ENCODE assay signal across 2 cellular contexts in genomic region chr22:29245626-29246385, GRCh38.
A peak's percentile ranks its signal among the peaks of the same experiment; 100 is the strongest.
TF ChIP-seq lines count a peak whose summit lies in the region.

No MANE protein-coding gene starts in this region.

TF ChIP-seq in HEK293, 187 proteins besides CTCF, POLR2A, EP300 and RAD21:
- TF ChIP-seq PBX3 (CRISPR knock-in tag; IDR thresholded peaks at IDR 0.05) = 0 out of 2 replicates have a peak, but pooled peaks have one; percentile 80
- peak; percentile 83 for TF ChIP-seq ZBTB48 (tag by site-specific recombination; IDR thresholded peaks at IDR 0.05)
- TF ChIP-seq ZFP3 (tag by site-specific recombination; IDR thresholded peaks at IDR 0.05; ENCODE audit: low read depth) = peak; percentile 82
- no peak for TF ChIP-seq ZNF324 (tag by site-specific recombination; IDR thresholded peaks at IDR 0.05)
- TF ChIP-seq ZNF623 (tag by site-specific recombination; IDR thresholded peaks at IDR 0.05) = peak; percentile 90
- TF ChIP-seq ZNF639 (tag by site-specific recombination; IDR thresholded peaks at IDR 0.05) = no peak
- TF ChIP-seq ZNF629 (tag by site-specific recombination; IDR thresholded peaks at IDR 0.05) = no peak
- 0 out of 2 replicates have a peak, but pooled peaks have one; percentile 16 for TF ChIP-seq GLIS1 (tag by site-specific recombination; IDR thresholded peaks at IDR 0.05)
- no peak for TF ChIP-seq ZSCAN23 (tag by site-specific recombination; IDR thresholded peaks at IDR 0.05)
- TF ChIP-seq ZNF654 (tag by site-specific recombination; IDR thresholded peaks at IDR 0.05; ENCODE audit: low read depth) = peak; percentile 83
- TF ChIP-seq SETDB1 (IDR thresholded peaks at IDR 0.05; ENCODE audit: insufficient read length, low read length) = no peak
- TF ChIP-seq ZNF600 (tag by site-specific recombination; IDR thresholded peaks at IDR 0.05) = peak; percentile 47; the same call in 1 of the 2 replicates
- no peak for TF ChIP-seq ZBTB7A (tag by site-specific recombination; IDR thresholded peaks at IDR 0.05; ENCODE audit: low read depth)
- peak; percentile 56 for TF ChIP-seq SCRT2 (tag by site-specific recombination; IDR thresholded peaks at IDR 0.05)
- no peak for TF ChIP-seq ZNF335 (tag by site-specific recombination; conservative IDR thresholded peaks at IDR 0.05)
- TF ChIP-seq, protein P1, sequence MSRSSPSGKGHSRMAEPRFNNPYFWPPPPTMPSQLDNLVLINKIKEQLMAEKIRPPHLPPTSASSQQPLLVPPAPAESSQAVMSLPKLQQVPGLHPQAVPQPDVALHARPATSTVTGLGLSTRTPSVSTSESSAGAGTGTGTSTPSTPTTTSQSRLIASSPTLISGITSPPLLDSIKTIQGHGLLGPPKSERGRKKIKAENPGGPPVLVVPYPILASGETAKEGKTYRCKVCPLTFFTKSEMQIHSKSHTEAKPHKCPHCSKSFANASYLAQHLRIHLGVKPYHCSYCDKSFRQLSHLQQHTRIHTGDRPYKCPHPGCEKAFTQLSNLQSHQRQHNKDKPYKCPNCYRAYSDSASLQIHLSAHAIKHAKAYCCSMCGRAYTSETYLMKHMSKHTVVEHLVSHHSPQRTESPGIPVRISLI (tag by site-specific recombination; IDR thresholded peaks at IDR 0.05) = no peak
- TF ChIP-seq KLF9 (tag by site-specific recombination; IDR thresholded peaks at IDR 0.05; ENCODE audit: low read depth) = no peak
- no peak for TF ChIP-seq ZNF391 (tag by site-specific recombination; IDR thresholded peaks at IDR 0.05; ENCODE audit: borderline replicate concordance, low read depth)

TF ChIP-seq in H1, 55 proteins besides CTCF, POLR2A, EP300 and RAD21:
- no peak for TF ChIP-seq SP4 (IDR thresholded peaks at IDR 0.05; ENCODE audit: low read length)
- TF ChIP-seq KDM1A (IDR thresholded peaks at IDR 0.05; ENCODE audit: borderline replicate concordance, low read length) = peak; percentile 50; the same call in 1 of the 2 replicates
- 0 out of 2 replicates have a peak, but pooled peaks have one; percentile 15 for TF ChIP-seq JUND (IDR thresholded peaks at IDR 0.05; ENCODE audit: low read length)
